Comparison of ENCODE assay signal across 1 cellular context in genomic region chr5:128196791-128197190, GRCh38.
TF ChIP-seq lines count a peak whose summit lies in the region.

No MANE protein-coding gene starts in this region.

TF ChIP-seq in GM23338, 12 proteins besides CTCF, POLR2A, EP300 and RAD21 (continued from another document):
- TF ChIP-seq ZNF331 (CRISPR knock-in tag; IDR thresholded peaks at IDR 0.05; ENCODE audit: low read depth) (no peak), EZH2 (IDR thresholded peaks at IDR 0.05; ENCODE audit: low read depth, unreplicated experiment) (no peak), ETS1 (IDR thresholded peaks at IDR 0.05) (no peak), STAT1 (IDR thresholded peaks at IDR 0.05; ENCODE audit: unreplicated experiment) (no peak), NANOG (IDR thresholded peaks at IDR 0.05; ENCODE audit: borderline replicate concordance) (no peak), ZNF462 (CRISPR knock-in tag; IDR thresholded peaks at IDR 0.05) (no peak), JUNB (IDR thresholded peaks at IDR 0.05; ENCODE audit: unreplicated experiment) (no peak), CREB1 (CRISPR knock-in tag; IDR thresholded peaks at IDR 0.05; ENCODE audit: low read depth) (no peak)
